Comparison of ENCODE assay signal across 20 cellular contexts in the genomic region with DNA sequence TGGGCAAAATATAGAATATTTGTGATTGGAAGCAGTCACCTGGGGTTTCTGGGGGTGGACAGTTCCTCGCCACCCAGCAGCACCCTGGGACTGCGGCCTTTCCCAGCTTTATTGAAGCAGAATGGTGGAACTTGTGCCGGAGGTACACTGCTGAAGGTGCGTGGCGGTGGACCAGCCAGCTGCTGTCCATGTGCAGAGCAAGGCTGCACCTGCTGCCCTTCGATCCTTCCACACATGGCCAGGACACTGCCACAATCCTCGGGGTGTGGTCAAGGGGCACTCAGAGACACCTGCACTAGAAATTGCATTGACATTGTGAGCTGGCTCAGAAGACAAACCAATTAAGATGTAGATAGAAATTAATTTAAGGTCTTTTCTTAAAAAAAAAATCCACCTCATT.
"Had no signal": no experiment of that assay in that cellular context is flagged by ENCODE, and none has a peak within 500 bp of the region (broad histone marks: within the 10 kb centered on the region; RNA-seq: fewer than 3 reads in every experiment).

No MANE protein-coding gene starts in this region.

- H3K4me3 ChIP-seq: coronary artery, heart right ventricle, thyroid gland, upper lobe of right lung had no signal

- H3K27me3 ChIP-seq: heart right ventricle, thyroid gland, upper lobe of right lung had no signal

- H3K9me3 ChIP-seq: heart right ventricle, thyroid gland, upper lobe of right lung had no signal

- H3K27ac ChIP-seq: coronary artery, heart right ventricle, parathyroid adenoma, thyroid gland, upper lobe of right lung had no signal

- DNase-seq: activated CD4-positive, alpha-beta T cell treated with anti-CD3 and anti-CD28 coated beads for 1 hour; activated CD4-positive, alpha-beta T cell treated with anti-CD3 and anti-CD28 coated beads, Interleukin-2, amount 50 U/mL, for 1 hour; activated CD8-positive, alpha-beta memory T cell treated with anti-CD3 and anti-CD28 coated beads, Interleukin-2, amount 50 U/mL, for 4 hours; activated effector memory CD4-positive, alpha-beta T cell treated with Interleukin-2 at 50 U/mL for 16 hours; activated naive CD4-positive, alpha-beta T cell treated with anti-CD3 and anti-CD28 coated beads, Interleukin-2, amount 50 U/mL, for 16 hours; activated naive CD8-positive, alpha-beta T cell treated with anti-CD3 and anti-CD28 coated beads, Interleukin-2, amount 50 U/mL, for 24 hours; activated T-cell treated with anti-CD3 and anti-CD28 coated beads, Interleukin-2, amount 50 U/mL, for 48 hours; cerebellar nuclear complex; heart right ventricle; islet precursor cell; left cardiac atrium; mesenchymal stem cell; nephron progenitor cell; right cardiac atrium; stimulated activated CD4-positive, alpha-beta T cell treated with anti-CD3 and anti-CD28 coated beads, Interleukin-12 subunit alpha, Interleukin-12 subunit beta, amount 100 ng/mL, for 4 hours; substantia nigra; thyroid gland; upper lobe of right lung had no signal
